Comparison of ENCODE assay signal across 7 cellular contexts in genomic region chr2:83339942-83340341, GRCh38.
DNase-seq lines count a peak whose midpoint lies in the region; ATAC-seq and TF ChIP-seq lines count a peak whose summit lies in the region.
"Not testable (repeated sequence)": the region's sequence is repeated elsewhere in the genome, so short reads cannot be mapped to it uniquely, and the experiment has no call there.

No MANE protein-coding gene starts in this region.

- TF ChIP-seq CTCF in DND-41 (IDR thresholded peaks at IDR 0.05; ENCODE audit: borderline replicate concordance, extremely low read depth, low read length, poor library complexity, severe bottlenecking); lower lobe of right lung (IDR thresholded peaks at IDR 0.05): not testable (repeated sequence)

- intact Hi-C loops in lower lobe of right lung (cut with DNase I): not testable (repeated sequence)

- H3K36me3 ChIP-seq in DND-41 (ENCODE audit: insufficient read depth, low read length); lower lobe of right lung: not testable (repeated sequence)

- not testable (repeated sequence) for H3K79me2 ChIP-seq in DND-41 (ENCODE audit: insufficient read depth, low read length)

- CTCF ChIA-PET in activated CD8-positive, alpha-beta memory T cell treated with anti-CD3 and anti-CD28 coated beads, Interleukin-2, amount 10 ng/mL, durations not matched to agents 7 days and 5 days (lab: Charles Lee); activated naive CD4-positive, alpha-beta T cell treated with anti-CD3 and anti-CD28 coated beads, Interleukin-2, amount 10 ng/mL, durations not matched to agents 7 days and 5 days (lab: Charles Lee): not testable (repeated sequence)

- DNase-seq in DND-41; activated CD8-positive, alpha-beta memory T cell treated with anti-CD3 and anti-CD28 coated beads, Interleukin-2, amount 10 ng/mL, durations not matched to agents 7 days and 5 days; stimulated activated naive CD8-positive, alpha-beta T cell treated with anti-CD3 and anti-CD28 coated beads, Interleukin-15, amount 100 ng/mL, for 72 hours: not testable (repeated sequence)
- DNase-seq in activated CD4-positive, alpha-beta T cell treated with anti-CD3 and anti-CD28 coated beads for 48 hours: peak; percentile 3
- DNase-seq in activated naive CD4-positive, alpha-beta T cell treated with anti-CD3 and anti-CD28 coated beads, Interleukin-2, amount 10 ng/mL, durations not matched to agents 7 days and 5 days: peak; percentile 24
- DNase-seq in central memory CD4-positive, alpha-beta T cell: peak; percentile 1
- DNase-seq in lower lobe of right lung: peak; percentile 4

- not testable (repeated sequence) for H3K4me3 ChIP-seq in DND-41 (ENCODE audit: low read depth in 1 of 2, low read length in 2 of 2); lower lobe of right lung

- H3K27ac Mint-ChIP-seq in activated CD8-positive, alpha-beta memory T cell treated with anti-CD3 and anti-CD28 coated beads, Interleukin-2, amount 10 ng/mL, durations not matched to agents 7 days and 5 days: not testable (repeated sequence)
- H3K27ac Mint-ChIP-seq in activated naive CD4-positive, alpha-beta T cell treated with anti-CD3 and anti-CD28 coated beads, Interleukin-2, amount 10 ng/mL, durations not matched to agents 7 days and 5 days: peak overlapping the region; percentile 0
- peak overlapping the region in 1 of 2 donors; percentile 29 for H3K27ac Mint-ChIP-seq in stimulated activated naive CD8-positive, alpha-beta T cell treated with anti-CD3 and anti-CD28 coated beads, Interleukin-15, amount 100 ng/mL, for 72 hours

- H3K9ac ChIP-seq in DND-41 (ENCODE audit: low read depth, low read length): not testable (repeated sequence)

- not testable (repeated sequence) for H3K9me3 Mint-ChIP-seq in activated CD8-positive, alpha-beta memory T cell treated with anti-CD3 and anti-CD28 coated beads, Interleukin-2, amount 10 ng/mL, durations not matched to agents 7 days and 5 days (ENCODE audit: low read depth); activated naive CD4-positive, alpha-beta T cell treated with anti-CD3 and anti-CD28 coated beads, Interleukin-2, amount 10 ng/mL, durations not matched to agents 7 days and 5 days; stimulated activated naive CD8-positive, alpha-beta T cell treated with anti-CD3 and anti-CD28 coated beads, Interleukin-15, amount 100 ng/mL, for 72 hours

- H3K4me1 Mint-ChIP-seq in activated CD8-positive, alpha-beta memory T cell treated with anti-CD3 and anti-CD28 coated beads, Interleukin-2, amount 10 ng/mL, durations not matched to agents 7 days and 5 days; activated naive CD4-positive, alpha-beta T cell treated with anti-CD3 and anti-CD28 coated beads, Interleukin-2, amount 10 ng/mL, durations not matched to agents 7 days and 5 days; stimulated activated naive CD8-positive, alpha-beta T cell treated with anti-CD3 and anti-CD28 coated beads, Interleukin-15, amount 100 ng/mL, for 72 hours: not testable (repeated sequence)

- H3K4me2 ChIP-seq in DND-41 (ENCODE audit: insufficient read depth, low read length): not testable (repeated sequence)

- not testable (repeated sequence) for H3K27me3 ChIP-seq in DND-41 (ENCODE audit: insufficient read depth, low read length, poor library complexity); lower lobe of right lung (ENCODE audit: low read depth)

- not testable (repeated sequence) for H3K27ac ChIP-seq in DND-41 (ENCODE audit: low read length); lower lobe of right lung

- not testable (repeated sequence) for H3K9me3 ChIP-seq in DND-41 (ENCODE audit: insufficient read depth, low read length, severe bottlenecking); lower lobe of right lung

- not testable (repeated sequence) for H2AFZ ChIP-seq in DND-41 (ENCODE audit: low read depth, low read length)

- not testable (repeated sequence) for H3K27me3 Mint-ChIP-seq in activated CD8-positive, alpha-beta memory T cell treated with anti-CD3 and anti-CD28 coated beads, Interleukin-2, amount 10 ng/mL, durations not matched to agents 7 days and 5 days; activated naive CD4-positive, alpha-beta T cell treated with anti-CD3 and anti-CD28 coated beads, Interleukin-2, amount 10 ng/mL, durations not matched to agents 7 days and 5 days; stimulated activated naive CD8-positive, alpha-beta T cell treated with anti-CD3 and anti-CD28 coated beads, Interleukin-15, amount 100 ng/mL, for 72 hours

- H4K20me1 ChIP-seq in DND-41 (ENCODE audit: insufficient read depth, low read length): not testable (repeated sequence)

- not testable (repeated sequence) for H3K4me1 ChIP-seq in DND-41 (ENCODE audit: insufficient read depth, low read length); lower lobe of right lung

- ATAC-seq in DND-41 (ENCODE audit: insufficient read depth, low read depth): peak; percentile 29; the same call in 2 of the 3 replicates
- ATAC-seq in activated CD8-positive, alpha-beta memory T cell treated with anti-CD3 and anti-CD28 coated beads, Interleukin-2, amount 10 ng/mL, durations not matched to agents 7 days and 5 days: peak; percentile 42
- not testable (repeated sequence) for ATAC-seq in lower lobe of right lung
- peak; percentile 53 for ATAC-seq in stimulated activated naive CD8-positive, alpha-beta T cell treated with anti-CD3 and anti-CD28 coated beads, Interleukin-15, amount 100 ng/mL, for 72 hours

- H3K36me3 Mint-ChIP-seq in activated CD8-positive, alpha-beta memory T cell treated with anti-CD3 and anti-CD28 coated beads, Interleukin-2, amount 10 ng/mL, durations not matched to agents 7 days and 5 days; activated naive CD4-positive, alpha-beta T cell treated with anti-CD3 and anti-CD28 coated beads, Interleukin-2, amount 10 ng/mL, durations not matched to agents 7 days and 5 days: not testable (repeated sequence)

- not testable (repeated sequence) for H3K4me3 Mint-ChIP-seq in activated CD8-positive, alpha-beta memory T cell treated with anti-CD3 and anti-CD28 coated beads, Interleukin-2, amount 10 ng/mL, durations not matched to agents 7 days and 5 days; activated naive CD4-positive, alpha-beta T cell treated with anti-CD3 and anti-CD28 coated beads, Interleukin-2, amount 10 ng/mL, durations not matched to agents 7 days and 5 days; stimulated activated naive CD8-positive, alpha-beta T cell treated with anti-CD3 and anti-CD28 coated beads, Interleukin-15, amount 100 ng/mL, for 72 hours
